21 cellular contexts compared by ENCODE assay signal in genomic region chr14:99236386-99237133, GRCh38. TPM values are rescaled to one million over a fixed set of nuclear protein-coding genes. Genes with fewer than 3 reads are reported as not detected.
DNase-seq lines count a peak whose midpoint lies in the region; ATAC-seq and TF ChIP-seq lines count a peak whose summit lies in the region.
"Had no signal": no experiment of that assay in that cellular context is flagged by ENCODE, and none has a peak within 500 bp of the region (broad histone marks: within the 10 kb centered on the region; RNA-seq: fewer than 3 reads in every experiment).

No MANE protein-coding gene starts in this region.

- DNase-seq in T-helper 1 cell (no peak), NCI-H1436 treated with DMSO at 0.1 percent for 48 hours (lab: John Stamatoyannopoulos, UW) (peak; percentile 75), neural crest cell (ENCODE audit: low read depth, low spot score) (no peak), left lobe of liver (ENCODE audit: low spot score) (no peak), epidermal melanocyte (ENCODE audit: insufficient read length, low spot score) (no peak)
- no peak for DNase-seq in activated naive CD8-positive, alpha-beta T cell treated with anti-CD3 and anti-CD28 coated beads, Interleukin-2, amount 50 U/mL, for 24 hours
- DNase-seq: anterior cingulate cortex, colonic mucosa, HCEC 1CT, heart left ventricle, kidney, midbrain, NCI-H1092, NCI-H2227 treated with DMSO at 0.1 percent for 48 hours, SHP77 treated with DMSO at 0.1 percent for 48 hours, spleen, substantia nigra had no signal

- H3K4me3 Mint-ChIP-seq in T-helper 1 cell treated with Interleukin-12 subunit alpha and Interleukin-12 subunit beta and Interleukin-4 antibody, amounts not matched to agents 30 μg/mL and 1 μg/mL, for 36 hours = peak overlapping the region; percentile 86
- peak overlapping the region; percentile 72 for H3K4me3 Mint-ChIP-seq in activated naive CD8-positive, alpha-beta T cell treated with anti-CD3 and anti-CD28 coated beads, Interleukin-2, amount 50 U/mL, for 24 hours
- peak overlapping the region; percentile 19 for H3K4me3 Mint-ChIP-seq in neural crest cell

- no peak for TF ChIP-seq CTCF in neural crest cell (conservative IDR thresholded peaks at IDR 0.05)

- peaks cover 40% of the 10 kb centered on the region for H3K36me3 Mint-ChIP-seq in T-helper 1 cell treated with Interleukin-12 subunit alpha and Interleukin-12 subunit beta and Interleukin-4 antibody, amounts not matched to agents 30 μg/mL and 1 μg/mL, for 36 hours (ENCODE audit: low read depth)
- peaks cover 10% of the 10 kb centered on the region for H3K36me3 Mint-ChIP-seq in activated naive CD8-positive, alpha-beta T cell treated with anti-CD3 and anti-CD28 coated beads, Interleukin-2, amount 50 U/mL, for 24 hours (ENCODE audit: low read depth)
- H3K36me3 Mint-ChIP-seq in neural crest cell (ENCODE audit: low read depth) = no peaks in the 10 kb centered on the region

- no peak for ATAC-seq in activated naive CD8-positive, alpha-beta T cell treated with anti-CD3 and anti-CD28 coated beads, Interleukin-2, amount 50 U/mL, for 24 hours
- ATAC-seq in left lobe of liver (no peak), GM18511 (IDR thresholded peaks at IDR 0.05; ENCODE audit: unreplicated experiment) (no peak)
- ATAC-seq: esophagus mucosa, heart left ventricle, K562 had no signal

- H3K9me3 Mint-ChIP-seq in T-helper 1 cell treated with Interleukin-12 subunit alpha and Interleukin-12 subunit beta and Interleukin-4 antibody, amounts not matched to agents 30 μg/mL and 1 μg/mL, for 36 hours = no peaks in the 10 kb centered on the region
- no peaks in the 10 kb centered on the region for H3K9me3 Mint-ChIP-seq in activated naive CD8-positive, alpha-beta T cell treated with anti-CD3 and anti-CD28 coated beads, Interleukin-2, amount 50 U/mL, for 24 hours
- H3K9me3 Mint-ChIP-seq in neural crest cell = no peaks in the 10 kb centered on the region

- H3K4me1 Mint-ChIP-seq in T-helper 1 cell treated with Interleukin-12 subunit alpha and Interleukin-12 subunit beta and Interleukin-4 antibody, amounts not matched to agents 30 μg/mL and 1 μg/mL, for 36 hours (ENCODE audit: low read depth) = peaks cover 91% of the 10 kb centered on the region
- H3K4me1 Mint-ChIP-seq in activated naive CD8-positive, alpha-beta T cell treated with anti-CD3 and anti-CD28 coated beads, Interleukin-2, amount 50 U/mL, for 24 hours = peaks cover 98% of the 10 kb centered on the region
- peaks cover 20% of the 10 kb centered on the region for H3K4me1 Mint-ChIP-seq in neural crest cell

- H3K27me3 Mint-ChIP-seq in T-helper 1 cell treated with Interleukin-12 subunit alpha and Interleukin-12 subunit beta and Interleukin-4 antibody, amounts not matched to agents 30 μg/mL and 1 μg/mL, for 36 hours (ENCODE audit: low read depth) = no peaks in the 10 kb centered on the region
- no peaks in the 10 kb centered on the region for H3K27me3 Mint-ChIP-seq in activated naive CD8-positive, alpha-beta T cell treated with anti-CD3 and anti-CD28 coated beads, Interleukin-2, amount 50 U/mL, for 24 hours
- peaks cover 50% of the 10 kb centered on the region for H3K27me3 Mint-ChIP-seq in neural crest cell (ENCODE audit: low read depth)

- H3K27ac Mint-ChIP-seq in T-helper 1 cell treated with Interleukin-12 subunit alpha and Interleukin-12 subunit beta and Interleukin-4 antibody, amounts not matched to agents 30 μg/mL and 1 μg/mL, for 36 hours = peak overlapping the region; percentile 98
- peak overlapping the region; percentile 85 for H3K27ac Mint-ChIP-seq in activated naive CD8-positive, alpha-beta T cell treated with anti-CD3 and anti-CD28 coated beads, Interleukin-2, amount 50 U/mL, for 24 hours
- no peak overlapping the region for H3K27ac Mint-ChIP-seq in neural crest cell (ENCODE audit: unreplicated experiment)

RNA-seq across cellular contexts. Expression of gene BCL11B, which starts 35.4 kb away (rescaled TPM):
- 0.28 and 0.32 TPM in 2 replicates for total RNA-seq in neural crest cell
- total RNA-seq in left lobe of liver = 0.43 TPM

Comparison
In these comparisons a context has a peak if more than half of its experiments do, and no peak if none do; other contexts are left out.
1. H3K4me3 Mint-ChIP-seq: peak in every context shown above with its lines; median percentile 86 in T-helper 1 cell treated with Interleukin-12 subunit alpha and Interleukin-12 subunit beta and Interleukin-4 antibody, amounts not matched to agents 30 μg/mL and 1 μg/mL, for 36 hours; 72 in activated naive CD8-positive, alpha-beta T cell treated with anti-CD3 and anti-CD28 coated beads, Interleukin-2, amount 50 U/mL, for 24 hours; 19 in neural crest cell.